24 cellular contexts compared by ENCODE assay signal in genomic region chr15:83899670-83900069, GRCh38.
"Had no signal": no experiment of that assay in that cellular context is flagged by ENCODE, and none has a peak within 500 bp of the region (broad histone marks: within the 10 kb centered on the region; RNA-seq: fewer than 3 reads in every experiment).

No MANE protein-coding gene starts in this region.

- H3K36me3 ChIP-seq: gastrocnemius medialis, left lung, lower lobe of right lung, ovary, spleen had no signal

- H3K4me1 ChIP-seq: gastrocnemius medialis, left lung, lower lobe of right lung, psoas muscle, spleen, testis had no signal

- H3K79me2 ChIP-seq: hepatocyte had no signal

- DNase-seq: effector memory CD8-positive, alpha-beta T cell; erythroblast; foreskin fibroblast; gastrocnemius medialis; heart left ventricle; left cardiac atrium; left lung; lower lobe of right lung; natural killer cell; occipital lobe; ovary; posterior cingulate gyrus; psoas muscle; sigmoid colon; spleen; stimulated activated CD4-positive, alpha-beta T cell treated with anti-CD3 and anti-CD28 coated beads, Interleukin-4, amount 100 ng/mL, for 4 hours; stimulated activated naive CD8-positive, alpha-beta T cell treated with anti-CD3 and anti-CD28 coated beads, Interleukin-15, Interleukin-2, amounts not matched to agents 100 U/mL and 50 U/mL, for 24 hours; substantia nigra; testis; tibial artery had no signal

- H3K27ac ChIP-seq: coronary artery, gastrocnemius medialis, heart left ventricle, hepatocyte, left lung, lower lobe of right lung, psoas muscle, skin epidermis, spleen, testis, tibial artery had no signal

- H2AFZ ChIP-seq: hepatocyte had no signal

- H3K9me3 ChIP-seq: gastrocnemius medialis, heart left ventricle, left lung, lower lobe of right lung, ovary, psoas muscle, sigmoid colon, spleen, testis, tibial artery had no signal

- H3K27me3 ChIP-seq: gastrocnemius medialis, heart left ventricle, left lung, ovary, sigmoid colon, testis, tibial artery had no signal

- H3K4me3 ChIP-seq: coronary artery, gastrocnemius medialis, heart left ventricle, hepatocyte, left lung, lower lobe of right lung, ovary, psoas muscle, sigmoid colon, skin epidermis, spleen, testis, tibial artery had no signal

- H3K4me2 ChIP-seq: hepatocyte had no signal

- ATAC-seq: effector memory CD8-positive, alpha-beta T cell; left lung; lower lobe of right lung; natural killer cell; stimulated activated memory B cell treated with anti-CD40 and anti-IgM and Interleukin-4, amounts not matched to agents 10 μg/mL and 1 μg/mL and 100 μg/mL, for 72 hours; stimulated activated naive CD8-positive, alpha-beta T cell treated with anti-CD3 and anti-CD28 coated beads, Interleukin-15, Interleukin-2, amounts not matched to agents 100 U/mL and 50 U/mL, for 24 hours had no signal
